Comparison of ENCODE assay signal across 8 cellular contexts in genomic region chr17:44384823-44385286, GRCh38. TPM values are rescaled to one million over a fixed set of nuclear protein-coding genes. Genes with fewer than 3 reads are reported as not detected.
DNase-seq lines count a peak whose midpoint lies in the region; FAIRE-seq and TF ChIP-seq lines count a peak whose summit lies in the region.

No MANE protein-coding gene starts in this region.

- no peak for FAIRE-seq in astrocyte (lab: Jason Lieb, UNC)

- H2AFZ ChIP-seq in astrocyte (ENCODE audit: low read depth, low read length): peak overlapping the region; percentile 58

- no peak for DNase-seq in activated CD4-positive, alpha-beta T cell treated with anti-CD3 and anti-CD28 coated beads, Interleukin-2, amount 10 ng/mL, durations not matched to agents 24 days and 14 days
- DNase-seq in activated CD4-positive, alpha-beta T cell treated with anti-CD3 and anti-CD28 coated beads, Interleukin-2, amount 50 U/mL, for 1 hour: no peak
- no peak for DNase-seq in astrocyte (ENCODE audit: low read depth)
- no peak for DNase-seq in thyroid gland
- DNase-seq in endothelial cell (ENCODE audit: low spot score): no peak
- DNase-seq in NCI-H128 (lab: John Stamatoyannopoulos, UW; ENCODE audit: unreplicated experiment): no peak
- DNase-seq in HuH-7.5 (ENCODE audit: low spot score): no peak

- no peaks in the 10 kb centered on the region for H3K79me2 ChIP-seq in astrocyte (ENCODE audit: insufficient read depth, low read length)

- H3K36me3 Mint-ChIP-seq in activated CD4-positive, alpha-beta T cell treated with anti-CD3 and anti-CD28 coated beads, Interleukin-2, amount 10 ng/mL, durations not matched to agents 24 days and 14 days (ENCODE audit: low read depth): no peaks in the 10 kb centered on the region
- H3K36me3 Mint-ChIP-seq in astrocyte (ENCODE audit: low read depth, unreplicated experiment) (no peaks in the 10 kb centered on the region), endothelial cell (ENCODE audit: low read depth, unreplicated experiment) (peaks cover 5% of the 10 kb centered on the region)

- H3K9ac ChIP-seq in astrocyte (ENCODE audit: low read length) (peak overlapping the region; percentile 33), liver (ENCODE audit: low read depth in 1 of 2, low read length in 2 of 2) (no peak overlapping the region)

- peak overlapping the region; percentile 76 for H3K4me3 Mint-ChIP-seq in activated CD4-positive, alpha-beta T cell treated with anti-CD3 and anti-CD28 coated beads, Interleukin-2, amount 10 ng/mL, durations not matched to agents 24 days and 14 days
- peak overlapping the region; percentile 76 for H3K4me3 Mint-ChIP-seq in astrocyte (ENCODE audit: unreplicated experiment)
- H3K4me3 Mint-ChIP-seq in endothelial cell (ENCODE audit: unreplicated experiment): no peak overlapping the region

- H3K27ac Mint-ChIP-seq in activated CD4-positive, alpha-beta T cell treated with anti-CD3 and anti-CD28 coated beads, Interleukin-2, amount 10 ng/mL, durations not matched to agents 24 days and 14 days: no peak overlapping the region
- no peak overlapping the region for H3K27ac Mint-ChIP-seq in astrocyte (ENCODE audit: unreplicated experiment)
- H3K27ac Mint-ChIP-seq in endothelial cell (ENCODE audit: unreplicated experiment): no peak overlapping the region

- no peak for TF ChIP-seq POLR2A in thyroid gland (IDR thresholded peaks at IDR 0.05)

- H3K36me3 ChIP-seq in astrocyte (ENCODE audit: insufficient read depth, low read length) (no peaks in the 10 kb centered on the region), liver (ENCODE audit: control insufficient read depth in 4 of 4, insufficient read depth in 3 of 4, low read depth in 1 of 4, low read length in 3 of 4) (no peaks in the 10 kb centered on the region), thyroid gland (no peaks in the 10 kb centered on the region)

- H3K4me3 ChIP-seq in astrocyte (ENCODE audit: insufficient read depth, low read depth, low read length): peak overlapping the region; percentile 56
- peak overlapping the region; percentile 29 to 43 (median 33) for H3K4me3 ChIP-seq in liver (ENCODE audit: low read depth in 1 of 3, low read length in 3 of 3)
- H3K4me3 ChIP-seq in thyroid gland (replicated peaks in 1 of 3): peak overlapping the region in 2 of 3 donors; percentile 40 to 87

- peaks cover 21% of the 10 kb centered on the region for H3K27me3 Mint-ChIP-seq in activated CD4-positive, alpha-beta T cell treated with anti-CD3 and anti-CD28 coated beads, Interleukin-2, amount 10 ng/mL, durations not matched to agents 24 days and 14 days
- H3K27me3 Mint-ChIP-seq in astrocyte (ENCODE audit: low read depth, unreplicated experiment) (peaks cover 34% of the 10 kb centered on the region), endothelial cell (ENCODE audit: unreplicated experiment) (peaks cover 10% of the 10 kb centered on the region)

- H3K27ac ChIP-seq in astrocyte (ENCODE audit: low read depth, low read length) (no peak overlapping the region), liver (ENCODE audit: low read depth in 1 of 2, low read length in 2 of 2) (no peak overlapping the region), thyroid gland (peak overlapping the region in 1 of 3 donors; percentile 2)

- H3K9me3 ChIP-seq in astrocyte (ENCODE audit: insufficient read depth, low read depth, low read length) (no peaks in the 10 kb centered on the region), liver (ENCODE audit: control insufficient read depth in 4 of 4, low read length in 3 of 4) (no peaks in the 10 kb centered on the region), thyroid gland (no peaks in the 10 kb centered on the region)

- no peak for TF ChIP-seq RAD21 in liver (IDR thresholded peaks at IDR 0.05)

- no peaks in the 10 kb centered on the region for H3K9me3 Mint-ChIP-seq in activated CD4-positive, alpha-beta T cell treated with anti-CD3 and anti-CD28 coated beads, Interleukin-2, amount 10 ng/mL, durations not matched to agents 24 days and 14 days
- peaks cover 2% of the 10 kb centered on the region for H3K9me3 Mint-ChIP-seq in astrocyte (ENCODE audit: unreplicated experiment)
- no peaks in the 10 kb centered on the region for H3K9me3 Mint-ChIP-seq in endothelial cell (ENCODE audit: unreplicated experiment)

- H4K20me1 ChIP-seq in astrocyte (ENCODE audit: insufficient read depth, low read length): no peaks in the 10 kb centered on the region

- peaks cover 12% of the 10 kb centered on the region for H3K4me1 Mint-ChIP-seq in activated CD4-positive, alpha-beta T cell treated with anti-CD3 and anti-CD28 coated beads, Interleukin-2, amount 10 ng/mL, durations not matched to agents 24 days and 14 days
- H3K4me1 Mint-ChIP-seq in astrocyte (ENCODE audit: low read depth, unreplicated experiment) (no peaks in the 10 kb centered on the region), endothelial cell (ENCODE audit: unreplicated experiment) (peaks cover 21% of the 10 kb centered on the region)

- intact Hi-C loops in activated CD4-positive, alpha-beta T cell treated with anti-CD3 and anti-CD28 coated beads, Interleukin-2, amount 10 ng/mL, durations not matched to agents 24 days and 14 days (cut with micrococcal nuclease): loop anchor here (1.0 to 10.0 kb wide), 2 partner anchors 22 to 120 kb away; partner anchors contain the start of genes FAM171A2 and GPATCH8
- intact Hi-C loops in thyroid gland (cut with DNase I): no loop called here

- H3K4me2 ChIP-seq in astrocyte (ENCODE audit: low read length): peak overlapping the region; percentile 87

- H3K4me1 ChIP-seq in astrocyte (ENCODE audit: insufficient read depth, low read length): peaks cover 3% of the 10 kb centered on the region
- peaks cover 5 to 11% (median 7%) of the 10 kb centered on the region in 4 donors for H3K4me1 ChIP-seq in liver (ENCODE audit: control insufficient read depth in 4 of 4, insufficient read depth in 4 of 4, low read length in 3 of 4)
- H3K4me1 ChIP-seq in thyroid gland: peaks cover 13 to 17% of the 10 kb centered on the region in 2 donors

- no peak for TF ChIP-seq CTCF in astrocyte (IDR thresholded peaks at IDR 0.05; ENCODE audit: insufficient read depth, low read depth, low read length)
- no peak for TF ChIP-seq CTCF in liver (IDR thresholded peaks at IDR 0.05; ENCODE audit: low read depth, low read length, missing input control)
- no peak for TF ChIP-seq CTCF in thyroid gland (IDR thresholded peaks at IDR 0.05)
- no peak for TF ChIP-seq CTCF in endothelial cell (IDR thresholded peaks at IDR 0.05; ENCODE audit: unreplicated experiment)

- WGBS in liver: 6% methylated on average over 26 of the region's 26 CpGs
- WGBS in thyroid gland, 2 donors: 5 to 9% methylated on average over 25 to 26 of the region's 26 CpGs

- H3K27me3 ChIP-seq in astrocyte (ENCODE audit: insufficient read depth, low read length) (peaks cover 34% of the 10 kb centered on the region), liver (ENCODE audit: control insufficient read depth in 4 of 4, insufficient read depth in 4 of 4, low read length in 3 of 4) (no peaks in the 10 kb centered on the region), thyroid gland (no peaks in the 10 kb centered on the region)

TF ChIP-seq in liver, 16 proteins besides CTCF, POLR2A, EP300 and RAD21 (continues in another document):
- TF ChIP-seq GABPA (IDR thresholded peaks at IDR 0.05 in 1 of 2, conservative IDR thresholded peaks at IDR 0.05 in 1 of 2) (no peak), HNF4A (conservative IDR thresholded peaks at IDR 0.05) (no peak), FOXA2 (IDR thresholded peaks at IDR 0.05) (no peak), YY1 (IDR thresholded peaks at IDR 0.05) (no peak), FOXA1 (IDR thresholded peaks at IDR 0.05) (no peak), HNF4G (IDR thresholded peaks at IDR 0.05) (no peak), TAF1 (conservative IDR thresholded peaks at IDR 0.05) (no peak)

RNA-seq across cellular contexts. Expression of gene ITGA2B, which starts 4.6 kb away (rescaled TPM):
- total RNA-seq in activated CD4-positive, alpha-beta T cell treated with anti-CD3 and anti-CD28 coated beads, Interleukin-2, amount 10 ng/mL, durations not matched to agents 24 days and 14 days: 0.65 and 0.85 TPM in 2 replicates
- total RNA-seq in astrocyte: 0.31 and 0.68 TPM in 2 replicates
- total RNA-seq in liver: 10 to 100 TPM in 1 of 2 donors, under 1 TPM in 1; 0.25 to 23.8 TPM
- under 1 TPM; 0.22 to 0.38 TPM for polyA plus RNA-seq in liver
- 1 to 10 TPM; 2.0 to 4.6 (median 3.3) TPM for total RNA-seq in thyroid gland
- 4.3 TPM for total RNA-seq in endothelial cell (ENCODE audit: unreplicated experiment)

RNA-seq across cellular contexts. Expression of gene FAM171A2, which starts 21.2 kb away (rescaled TPM):
- total RNA-seq in activated CD4-positive, alpha-beta T cell treated with anti-CD3 and anti-CD28 coated beads, Interleukin-2, amount 10 ng/mL, durations not matched to agents 24 days and 14 days: 0.21 and 0.26 TPM in 2 replicates
- total RNA-seq in astrocyte (18.2 and 22.8 TPM in 2 replicates), liver (1 to 10 TPM in 1 of 2 donors, under 1 TPM in 1; 0.08 to 1.1 TPM), thyroid gland (10 to 100 TPM in 2 of 4 donors, 1 to 10 TPM in 2; 7.1 to 15.0 (median 10.4) TPM), endothelial cell (ENCODE audit: unreplicated experiment) (53.7 TPM)
- polyA plus RNA-seq in liver: under 1 TPM in 1 of 2 donors, not detected in 1; 0.18 TPM

RNA-seq across cellular contexts. Expression of gene GRN, which starts 39.8 kb away (rescaled TPM):
- 33.0 and 34.6 TPM in 2 replicates for total RNA-seq in activated CD4-positive, alpha-beta T cell treated with anti-CD3 and anti-CD28 coated beads, Interleukin-2, amount 10 ng/mL, durations not matched to agents 24 days and 14 days
- total RNA-seq in astrocyte (327 and 338 TPM in 2 replicates), liver (100 to 1,000 TPM in 1 of 2 donors, 10 to 100 TPM in 1; 90.9 to 166 TPM), thyroid gland (100 to 1,000 TPM; 259 to 292 (median 264) TPM), endothelial cell (ENCODE audit: unreplicated experiment) (904 TPM)
- polyA plus RNA-seq in liver: 100 to 1,000 TPM; 127 to 139 TPM
